1 cellular context compared by ENCODE assay signal in the genomic region with DNA sequence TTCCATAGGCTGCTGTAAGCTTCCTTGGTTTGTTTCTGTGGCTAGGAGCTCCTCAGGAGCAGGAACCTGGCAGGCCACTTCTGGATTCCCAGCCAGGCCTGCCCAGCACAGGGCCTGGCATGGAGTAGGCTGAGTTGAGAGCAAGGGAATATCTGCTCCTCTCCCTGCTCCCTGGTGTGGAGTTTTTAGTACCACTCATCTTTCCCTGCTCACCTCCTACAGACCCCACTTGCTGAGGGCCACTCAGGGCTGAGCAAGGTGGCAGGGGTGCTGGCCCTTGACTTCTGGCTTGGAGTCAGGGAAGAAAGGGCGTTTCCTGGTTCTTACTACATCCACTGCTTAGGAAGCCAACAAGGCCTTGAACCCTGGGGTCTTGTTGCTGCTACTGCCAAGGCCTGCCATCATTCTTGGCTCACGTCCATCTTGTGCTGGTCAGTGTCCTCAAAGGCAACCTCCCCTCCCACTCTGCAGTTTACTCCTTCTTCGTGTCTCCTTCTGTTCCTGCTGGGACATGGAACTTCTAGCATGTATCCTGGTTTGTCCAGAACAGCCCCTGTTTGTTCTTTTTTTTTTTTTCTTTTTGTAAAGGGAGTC.
TF ChIP-seq lines count a peak whose summit lies in the region.

No MANE protein-coding gene starts in this region.

TF ChIP-seq in endothelial cell of umbilical vein, 7 proteins besides CTCF, POLR2A, EP300 and RAD21:
- TF ChIP-seq MYC (IDR thresholded peaks at IDR 0.05; ENCODE audit: low read depth, low read length), result no peak
- TF ChIP-seq, protein P1, sequence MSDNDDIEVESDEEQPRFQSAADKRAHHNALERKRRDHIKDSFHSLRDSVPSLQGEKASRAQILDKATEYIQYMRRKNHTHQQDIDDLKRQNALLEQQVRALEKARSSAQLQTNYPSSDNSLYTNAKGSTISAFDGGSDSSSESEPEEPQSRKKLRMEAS (IDR thresholded peaks at IDR 0.05; ENCODE audit: insufficient read depth, insufficient read length), result no peak
- TF ChIP-seq FOS (IDR thresholded peaks at IDR 0.05; ENCODE audit: borderline replicate concordance, insufficient read depth, low read length), result no peak
- no peak for TF ChIP-seq JUN (IDR thresholded peaks at IDR 0.05; ENCODE audit: borderline replicate concordance, insufficient read depth, insufficient read length, low read depth)
- TF ChIP-seq POLR2AphosphoS5 (IDR thresholded peaks at IDR 0.05; ENCODE audit: insufficient read depth, low read depth, low read length), result no peak
- TF ChIP-seq EZH2 (IDR thresholded peaks at IDR 0.05; ENCODE audit: borderline replicate concordance, low read depth, low read length, severe bottlenecking), result no peak
- TF ChIP-seq GATA2 (IDR thresholded peaks at IDR 0.05; ENCODE audit: insufficient read depth, insufficient read length, low read depth, low read length), result no peak
